8 cellular contexts compared by ENCODE assay signal in the genomic region with DNA sequence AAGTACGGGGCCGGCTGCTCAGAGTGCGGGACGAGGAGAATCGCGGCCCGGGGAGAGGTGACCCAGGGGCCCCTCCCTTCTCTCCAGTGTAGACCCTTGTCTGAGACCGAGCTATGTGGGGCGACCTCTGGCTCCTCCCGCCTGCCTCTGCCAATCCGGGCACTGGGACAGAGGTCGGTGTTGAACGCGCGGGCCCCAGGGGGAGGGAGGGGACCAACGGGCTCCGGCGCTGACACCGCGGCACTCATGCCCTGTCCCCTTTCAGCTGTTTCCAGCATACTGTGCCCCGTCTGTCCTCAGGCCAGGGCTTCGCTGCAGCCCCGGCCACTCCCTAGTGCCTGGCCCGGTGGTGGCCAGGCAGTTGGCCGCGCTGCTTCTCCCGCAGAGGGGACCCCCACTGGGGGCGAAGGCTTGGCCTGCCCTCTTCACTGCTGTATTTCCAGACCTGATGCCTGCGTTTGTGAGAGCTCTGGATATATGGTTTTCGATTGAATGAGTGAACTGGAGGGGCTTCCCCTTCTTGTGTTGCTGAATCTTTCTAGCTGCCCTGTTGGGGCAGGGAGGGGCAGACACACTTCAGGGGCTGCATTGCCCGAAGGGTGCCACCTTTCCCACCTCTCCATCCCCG. TPM values are rescaled to one million over a fixed set of nuclear protein-coding genes. Genes with fewer than 3 reads are reported as not detected.
DNase-seq lines count a peak whose midpoint lies in the region; ATAC-seq and TF ChIP-seq lines count a peak whose summit lies in the region.

No MANE protein-coding gene starts in this region.

- no peaks in the 10 kb centered on the region for H3K9me3 Mint-ChIP-seq in effector memory CD8-positive, alpha-beta T cell

- peaks cover 54% of the 10 kb centered on the region for H3K36me3 Mint-ChIP-seq in effector memory CD8-positive, alpha-beta T cell (ENCODE audit: insufficient read depth)

- peak overlapping the region; percentile 89 for H3K9ac ChIP-seq in ES-I3 (ENCODE audit: low read depth, low read length)

- no peaks in the 10 kb centered on the region for H3K27me3 Mint-ChIP-seq in effector memory CD8-positive, alpha-beta T cell

- H3K4me3 Mint-ChIP-seq in effector memory CD8-positive, alpha-beta T cell = peak overlapping the region; percentile 97 to 100

- TF ChIP-seq CTCF in LNCaP clone FGC (IDR thresholded peaks at IDR 0.05; ENCODE audit: control insufficient read depth, extremely low read depth, insufficient read depth) = no peak

- WGBS in mesodermal cell (ENCODE audit: insufficient coverage in 2 of 2), 2 experiments = 2 to 4% methylated on average over 24 to 30 of the region's 32 CpGs

- H3K4me1 Mint-ChIP-seq in effector memory CD8-positive, alpha-beta T cell (ENCODE audit: low read depth in 2 of 2) = peaks cover 39 to 57% of the 10 kb centered on the region in 2 donors

- H3K4me3 ChIP-seq in LNCaP clone FGC (ENCODE audit: low read depth, low read length) = peak overlapping the region; percentile 81
- H3K4me3 ChIP-seq in mesodermal cell (ENCODE audit: extremely low read depth, insufficient read depth, low read length, poor library complexity, severe bottlenecking) = peak overlapping the region; percentile 96

- ATAC-seq in GM21825 (IDR thresholded peaks at IDR 0.05; ENCODE audit: unreplicated experiment) = peak; percentile 28
- ATAC-seq in effector memory CD8-positive, alpha-beta T cell (replicated peaks) = peak; percentile 27

- DNase-seq in LNCaP clone FGC (ENCODE audit: low read depth) (no peak), NCI-H446 treated with DMSO at 0.1 percent for 48 hours (lab: John Stamatoyannopoulos, UW) (no peak)
- peak; percentile 52 to 66 for DNase-seq in activated CD4-positive, alpha-beta T cell treated with anti-CD3 and anti-CD28 coated beads, Interleukin-2, amount 50 U/mL, for 48 hours
- DNase-seq in effector memory CD8-positive, alpha-beta T cell = peak; percentile 24 to 29 (median 28)
- peak; percentile 38 to 45 for DNase-seq in stimulated activated CD8-positive, alpha-beta memory T cell treated with anti-CD3 and anti-CD28 coated beads, Interleukin-7, amount 100 ng/mL, for 48 hours (ENCODE audit: extremely low read depth in 1 of 2, low read depth in 1 of 2)

- H3K27ac ChIP-seq in mesodermal cell (ENCODE audit: low read depth, low read length, severe bottlenecking) = no peak overlapping the region

- H3K36me3 ChIP-seq in ES-I3 (ENCODE audit: insufficient read depth, low read length) = peaks cover 17% of the 10 kb centered on the region
- peaks cover 47% of the 10 kb centered on the region for H3K36me3 ChIP-seq in mesodermal cell (ENCODE audit: control insufficient read depth, insufficient read depth, low read length)

- H3K4me1 ChIP-seq in ES-I3 (ENCODE audit: insufficient read depth, low read length) (no peaks in the 10 kb centered on the region; the same call in 1 of the 2 replicates), mesodermal cell (ENCODE audit: control insufficient read depth, insufficient read depth, low read length, poor library complexity, severe bottlenecking) (no peaks in the 10 kb centered on the region)

- peak overlapping the region; percentile 94 to 100 for H3K27ac Mint-ChIP-seq in effector memory CD8-positive, alpha-beta T cell

- H3K9me3 ChIP-seq in ES-I3 (ENCODE audit: control insufficient read depth, insufficient read depth, low read length) (no peaks in the 10 kb centered on the region), mesodermal cell (ENCODE audit: control insufficient read depth, low read length) (peaks cover 1% of the 10 kb centered on the region)

RNA-seq across cellular contexts. Expression of gene DBI, which starts 0.8 kb away (rescaled TPM):
- 302 TPM for polyA plus RNA-seq in mesodermal cell (2013, experiment 1 of 2)
- 330 TPM for polyA plus RNA-seq in mesodermal cell (2013, experiment 2 of 2)

RNA-seq across cellular contexts. Expression of gene C2orf76, which starts 1.0 kb away (rescaled TPM):
- 14.0 TPM for polyA plus RNA-seq in mesodermal cell (2013, experiment 1 of 2)
- polyA plus RNA-seq in mesodermal cell (2013, experiment 2 of 2) = 12.7 TPM

Comparison
In these comparisons a context has a peak if more than half of its experiments do, and no peak if none do; other contexts are left out.
1. DNase-seq: peak in activated CD4-positive, alpha-beta T cell treated with anti-CD3 and anti-CD28 coated beads, Interleukin-2, amount 50 U/mL, for 48 hours (2 of 2), effector memory CD8-positive, alpha-beta T cell (3 of 3) and stimulated activated CD8-positive, alpha-beta memory T cell treated with anti-CD3 and anti-CD28 coated beads, Interleukin-7, amount 100 ng/mL, for 48 hours (2 of 2); none in LNCaP clone FGC (single experiment) and NCI-H446 treated with DMSO at 0.1 percent for 48 hours (single experiment).